Comparison of ENCODE assay signal across 14 cellular contexts in the genomic region with DNA sequence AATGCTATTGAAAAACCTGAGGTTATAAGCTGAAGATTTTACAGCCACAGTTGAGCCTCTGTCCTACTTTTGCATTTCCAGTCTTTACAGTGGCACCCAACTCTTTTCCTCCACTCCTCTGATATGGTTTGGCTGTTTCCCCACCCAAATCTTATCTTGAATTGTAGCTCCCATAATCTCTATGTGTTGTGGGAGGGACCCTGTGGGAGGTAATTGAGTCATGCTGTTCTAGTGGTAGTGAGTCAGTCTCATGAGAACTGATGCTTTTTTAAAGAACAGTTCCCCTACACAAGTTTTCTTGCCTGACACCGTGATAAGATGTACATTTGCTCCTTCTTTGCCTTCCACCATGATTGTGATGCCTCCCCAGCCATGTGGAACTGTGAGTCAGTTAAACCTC.
"Had no signal": no experiment of that assay in that cellular context is flagged by ENCODE, and none has a peak within 500 bp of the region (broad histone marks: within the 10 kb centered on the region; RNA-seq: fewer than 3 reads in every experiment).

No MANE protein-coding gene starts in this region.

- H3K9ac ChIP-seq: SK-N-SH had no signal

- H3K4me2 ChIP-seq: SK-N-SH had no signal

- H3K27me3 Mint-ChIP-seq: activated B cell treated with CpG ODN at 0.5 μM for 24 hours; activated CD4-positive, alpha-beta T cell treated with anti-CD3 and anti-CD28 coated beads, Interleukin-2, amount 10 ng/mL, durations not matched to agents 7 days and 5 days; natural killer cell treated with Interleukin-12 subunit alpha and Interleukin-12 subunit beta and Interleukin-15 and Interleukin-18, amount 100 ng/mL, for 72 hours; progenitor cell of endocrine pancreas; stimulated activated naive B cell treated with anti-CD40 and anti-IgM and Interleukin-4, amounts not matched to agents 10 μg/mL and 1 μg/mL and 100 μg/mL, for 72 hours had no signal

- H3K9me3 Mint-ChIP-seq: activated B cell treated with CpG ODN at 0.5 μM for 24 hours had no signal

- H3K27ac ChIP-seq: coronary artery had no signal

- H3K36me3 Mint-ChIP-seq: activated naive CD4-positive, alpha-beta T cell treated with anti-CD3 and anti-CD28 coated beads, Interleukin-2, amount 50 U/mL, for 72 hours; natural killer cell treated with Interleukin-12 subunit alpha and Interleukin-12 subunit beta and Interleukin-15 and Interleukin-18, amount 100 ng/mL, for 72 hours; stimulated activated naive B cell treated with anti-CD40 and anti-IgM and Interleukin-4, amounts not matched to agents 10 μg/mL and 1 μg/mL and 100 μg/mL, for 72 hours had no signal

- H3K27ac Mint-ChIP-seq: activated B cell treated with CpG ODN at 0.5 μM for 24 hours; activated CD4-positive, alpha-beta T cell treated with anti-CD3 and anti-CD28 coated beads, Interleukin-2, amount 10 ng/mL, durations not matched to agents 7 days and 5 days; activated naive CD4-positive, alpha-beta T cell treated with anti-CD3 and anti-CD28 coated beads, Interleukin-2, amount 50 U/mL, for 72 hours; activated T-helper 2 cell treated with anti-CD3 and anti-CD28 coated beads, Interferon-gamma antibody, Interleukin-2, Interleukin-4, amounts not matched to agents 10 μg/mL and 5 μg/mL and 100 μg/mL, durations not matched to agents 14 hours and 24 hours and 36 hours; natural killer cell treated with Interleukin-12 subunit alpha and Interleukin-12 subunit beta and Interleukin-15 and Interleukin-18, amount 100 ng/mL, for 72 hours; progenitor cell of endocrine pancreas; stimulated activated naive B cell treated with anti-CD40 and anti-IgM and Interleukin-4, amounts not matched to agents 10 μg/mL and 1 μg/mL and 100 μg/mL, for 72 hours had no signal

- H3K4me3 ChIP-seq: coronary artery had no signal

- H3K9me3 ChIP-seq: SK-N-SH had no signal

- H3K4me1 Mint-ChIP-seq: activated B cell treated with CpG ODN at 0.5 μM for 24 hours; activated CD4-positive, alpha-beta T cell treated with anti-CD3 and anti-CD28 coated beads, Interleukin-2, amount 10 ng/mL, durations not matched to agents 7 days and 5 days; stimulated activated naive B cell treated with anti-CD40 and anti-IgM and Interleukin-4, amounts not matched to agents 10 μg/mL and 1 μg/mL and 100 μg/mL, for 72 hours had no signal

- H3K4me3 Mint-ChIP-seq: activated B cell treated with CpG ODN at 0.5 μM for 24 hours; activated CD4-positive, alpha-beta T cell treated with anti-CD3 and anti-CD28 coated beads, Interleukin-2, amount 10 ng/mL, durations not matched to agents 7 days and 5 days; natural killer cell treated with Interleukin-12 subunit alpha and Interleukin-12 subunit beta and Interleukin-15 and Interleukin-18, amount 100 ng/mL, for 72 hours; stimulated activated naive B cell treated with anti-CD40 and anti-IgM and Interleukin-4, amounts not matched to agents 10 μg/mL and 1 μg/mL and 100 μg/mL, for 72 hours had no signal

- DNase-seq: activated B cell treated with CpG ODN at 0.5 μM for 24 hours; activated CD4-positive, alpha-beta T cell treated with anti-CD3 and anti-CD28 coated beads, Interleukin-2, amount 10 ng/mL, durations not matched to agents 7 days and 5 days; amygdala; effector CD8-positive, alpha-beta T cell; occipital lobe; SK-N-SH; stimulated activated CD4-positive, alpha-beta T cell treated with anti-CD3 and anti-CD28 coated beads, Interleukin-2, amount 100 ng/mL, for 24 hours; stimulated activated naive B cell treated with anti-CD40 and anti-IgM and Interleukin-4, amounts not matched to agents 10 μg/mL and 1 μg/mL and 100 μg/mL, for 72 hours; trophoblast cell had no signal
